ENCODE assay signal across 9 cellular contexts in genomic region chr14:22978873-22979671, GRCh38. TPM values are rescaled to one million over a fixed set of nuclear protein-coding genes. Genes with fewer than 3 reads are reported as not detected.
DNase-seq lines count a peak whose midpoint lies in the region; ATAC-seq and TF ChIP-seq lines count a peak whose summit lies in the region.
"Had no signal": no experiment of that assay in that cellular context is flagged by ENCODE, and none has a peak within 500 bp of the region (broad histone marks: within the 10 kb centered on the region; RNA-seq: fewer than 3 reads in every experiment).

No MANE protein-coding gene starts in this region.

- no peaks in the 10 kb centered on the region for H3K27me3 Mint-ChIP-seq in MCF 10A (ENCODE audit: insufficient read depth, unreplicated experiment)

- WGBS in upper lobe of left lung, 2 donors, result 52 to 59% methylated on average over 5 to 7 of the region's 7 CpGs

- no peak for TF ChIP-seq EP300 in upper lobe of left lung (IDR thresholded peaks at IDR 0.05)

- CTCF ChIA-PET in MCF 10A (lab: Yijun Ruan, JAX), result interaction anchor here (0.9 to 3.3 kb wide), 9 partner anchors 8 to 98 kb away, joined by 3 to 25 read pairs (median 4); partner anchors contain the start of genes CDH24 and PRMT5

- H3K4me3 ChIP-seq in cardiac muscle cell (no peak overlapping the region), lower lobe of right lung (peak overlapping the region; percentile 85), upper lobe of left lung (peak overlapping the region in 2 of 4 donors; percentile 64 to 87)
- H3K4me3 ChIP-seq: gastrocnemius medialis had no signal

- H3K4me3 Mint-ChIP-seq in MCF 10A (ENCODE audit: unreplicated experiment), result no peak overlapping the region

- intact Hi-C loops in left ventricle myocardium superior (cut with micrococcal nuclease), result no loop called here
- intact Hi-C loops in MCF 10A (cut with micrococcal nuclease), result no loop called here
- intact Hi-C loops in lower lobe of right lung (cut with DNase I), result no loop called here

- peaks cover 10% of the 10 kb centered on the region for H3K36me3 ChIP-seq in cardiac muscle cell
- peaks cover 7% of the 10 kb centered on the region for H3K36me3 ChIP-seq in lower lobe of right lung
- no peaks in the 10 kb centered on the region for H3K36me3 ChIP-seq in upper lobe of left lung
- H3K36me3 ChIP-seq: gastrocnemius medialis had no signal

- H3K27ac ChIP-seq in cardiac muscle cell (peak overlapping the region; percentile 99), lower lobe of right lung (peak overlapping the region; percentile 72), upper lobe of left lung (peak overlapping the region; percentile 82 to 89 (median 86))

- H3K4me1 Mint-ChIP-seq in MCF 10A (ENCODE audit: insufficient read depth, unreplicated experiment), result peaks cover 50% of the 10 kb centered on the region

- H3K27me3 ChIP-seq in cardiac muscle cell (no peaks in the 10 kb centered on the region), lower lobe of right lung (ENCODE audit: low read depth) (peaks cover 18% of the 10 kb centered on the region), upper lobe of left lung (peaks cover 0 to 13% (median 7%) of the 10 kb centered on the region in 4 donors)

- no peak for ATAC-seq in left ventricle myocardium superior
- no peak for ATAC-seq in lower lobe of right lung
- ATAC-seq in upper lobe of left lung (ENCODE audit: low FRiP score in 2 of 2), result no peak
- no peak for ATAC-seq in GM19035 (IDR thresholded peaks at IDR 0.05; ENCODE audit: unreplicated experiment)
- ATAC-seq in HG02759 (IDR thresholded peaks at IDR 0.05; ENCODE audit: unreplicated experiment), result no peak
- ATAC-seq: gastrocnemius medialis had no signal

- DNase-seq in cardiac muscle cell (ENCODE audit: low read depth in 1 of 2, low spot score in 1 of 2) (no peak), left ventricle myocardium superior (no peak), MCF 10A (ENCODE audit: unreplicated experiment) (peak; percentile 90), lower lobe of right lung (no peak), upper lobe of left lung (peak; percentile 27 to 63), cerebellum (ENCODE audit: low spot score) (no peak)
- DNase-seq: gastrocnemius medialis had no signal

- BruUV-seq in MCF 10A (replicated peaks; lab: Mats Ljungman, UMichigan), result no TSS peak

- no peaks in the 10 kb centered on the region for H3K9me3 Mint-ChIP-seq in MCF 10A (ENCODE audit: unreplicated experiment)

- TF ChIP-seq POLR2A in upper lobe of left lung (IDR thresholded peaks at IDR 0.05), result no peak

- peak overlapping the region; percentile 89 for H3K27ac Mint-ChIP-seq in MCF 10A (ENCODE audit: low read depth, unreplicated experiment)

- H3K9me3 ChIP-seq in cardiac muscle cell (ENCODE audit: low read depth), result no peaks in the 10 kb centered on the region
- no peaks in the 10 kb centered on the region for H3K9me3 ChIP-seq in lower lobe of right lung
- no peaks in the 10 kb centered on the region for H3K9me3 ChIP-seq in upper lobe of left lung
- H3K9me3 ChIP-seq: gastrocnemius medialis had no signal

- TF ChIP-seq CTCF in cardiac muscle cell (IDR thresholded peaks at IDR 0.05; ENCODE audit: low read depth, low read length) (no peak), MCF 10A (IDR thresholded peaks at IDR 0.05; ENCODE audit: unreplicated experiment) (no peak), lower lobe of right lung (IDR thresholded peaks at IDR 0.05) (no peak), upper lobe of left lung (IDR thresholded peaks at IDR 0.05) (no peak)

- POLR2A ChIA-PET in MCF 10A (lab: Yijun Ruan, JAX), result interaction anchor here (0.8 to 12.7 kb wide), 17 partner anchors 7 to 141 kb away, joined by 3 to 133 read pairs (median 16); partner anchors contain the start of genes ACIN1, C14orf119, CDH24 and HAUS4

- H3K4me1 ChIP-seq in cardiac muscle cell (ENCODE audit: low read depth) (peaks cover 40% of the 10 kb centered on the region), lower lobe of right lung (peaks cover 63% of the 10 kb centered on the region), upper lobe of left lung (peaks cover 48 to 79% (median 65%) of the 10 kb centered on the region in 4 donors)

- H3K36me3 Mint-ChIP-seq in MCF 10A (ENCODE audit: insufficient read depth, unreplicated experiment), result peaks cover 40% of the 10 kb centered on the region

RNA-seq across cellular contexts. Expression of gene AJUBA, which starts 3.3 kb away (rescaled TPM):
- total RNA-seq in cardiac muscle cell, result 33.8 and 39.3 TPM in 2 replicates
- polyA plus RNA-seq in cardiac muscle cell, result 18.9 and 19.9 TPM in 2 replicates
- 12.4 TPM for total RNA-seq in left ventricle myocardium superior
- total RNA-seq in MCF 10A (2022), result 82.1 and 138 TPM in 2 replicates
- 28.7 TPM for total RNA-seq in lower lobe of right lung
- 10 to 100 TPM; 34.4 to 50.3 (median 39.5) TPM for total RNA-seq in upper lobe of left lung
- total RNA-seq in cerebellum, result 7.4 TPM

RNA-seq across cellular contexts. Expression of gene HAUS4, which starts 22.2 kb away (rescaled TPM):
- total RNA-seq in cardiac muscle cell, result 60.7 and 84.5 TPM in 2 replicates
- 28.3 and 59.7 TPM in 2 replicates for polyA plus RNA-seq in cardiac muscle cell
- total RNA-seq in left ventricle myocardium superior, result 19.4 TPM
- 39.0 and 44.4 TPM in 2 replicates for total RNA-seq in MCF 10A (2022)
- total RNA-seq in lower lobe of right lung, result 54.5 TPM
- 100 to 1,000 TPM in 2 of 6 donors, 10 to 100 TPM in 4; 44.3 to 137 (median 78.9) TPM for total RNA-seq in upper lobe of left lung
- total RNA-seq in cerebellum, result 25.0 TPM

RNA-seq across cellular contexts. Expression of gene C14orf93, which starts 30.9 kb away (rescaled TPM):
- 7.9 and 26.3 TPM in 2 replicates for total RNA-seq in cardiac muscle cell
- polyA plus RNA-seq in cardiac muscle cell, result 6.7 and 10.5 TPM in 2 replicates
- total RNA-seq in left ventricle myocardium superior, result 6.2 TPM
- 6.1 and 7.1 TPM in 2 replicates for total RNA-seq in MCF 10A (2022)
- 9.8 TPM for total RNA-seq in lower lobe of right lung
- 10 to 100 TPM in 4 of 6 donors, 1 to 10 TPM in 2; 7.1 to 12.9 (median 11.4) TPM for total RNA-seq in upper lobe of left lung
- 5.2 TPM for total RNA-seq in cerebellum

RNA-seq across cellular contexts. Expression of gene PRMT5, which starts 49.9 kb away (rescaled TPM):
- 53.9 and 62.7 TPM in 2 replicates for total RNA-seq in cardiac muscle cell
- polyA plus RNA-seq in cardiac muscle cell, result 131 and 134 TPM in 2 replicates
- total RNA-seq in left ventricle myocardium superior, result 56.6 TPM
- total RNA-seq in MCF 10A (2022), result 175 and 201 TPM in 2 replicates
- 37.3 TPM for total RNA-seq in lower lobe of right lung
- total RNA-seq in upper lobe of left lung, result 10 to 100 TPM; 21.4 to 51.3 (median 39.2) TPM
- 48.2 TPM for total RNA-seq in cerebellum

RNA-seq across cellular contexts. Expression of gene PSMB5, which starts 55.6 kb away (rescaled TPM):
- total RNA-seq in cardiac muscle cell (124 and 255 TPM in 2 replicates), left ventricle myocardium superior (111 TPM), MCF 10A (2022) (162 and 173 TPM in 2 replicates), lower lobe of right lung (71.5 TPM), upper lobe of left lung (100 to 1,000 TPM in 2 of 6 donors, 10 to 100 TPM in 4; 58.7 to 147 (median 86.1) TPM), cerebellum (74.6 TPM)
- polyA plus RNA-seq in cardiac muscle cell, result 304 and 326 TPM in 2 replicates

Comparison
In these comparisons a context has a peak if more than half of its experiments do, and no peak if none do; other contexts are left out.
1. DNase-seq: peak in MCF 10A (single experiment) and upper lobe of left lung (2 of 2); none in cardiac muscle cell (0 of 2), left ventricle myocardium superior (single experiment), lower lobe of right lung (single experiment) and cerebellum (single experiment).
2. Peak in every context shown above with its lines, with median percentiles within 50 percentile points of each other: H3K27ac ChIP-seq.